In genomic region chr2:241540766-241541561, GRCh38 we compare ENCODE assay signal across 1 cellular context.
TF ChIP-seq lines count a peak whose summit lies in the region.

No MANE protein-coding gene starts in this region.

TF ChIP-seq in K562, 482 proteins besides CTCF, POLR2A, EP300 and RAD21 (continued from another document and continues in another):
- TF ChIP-seq MGA (IDR thresholded peaks at IDR 0.05) (peak; percentile 89), GABPB2 (CRISPR knock-in tag; conservative IDR thresholded peaks at IDR 0.05) (no peak), NCOA4 (IDR thresholded peaks at IDR 0.05; ENCODE audit: partially characterized antibody) (no peak), NR2C1 (IDR thresholded peaks at IDR 0.05) (no peak), NR2C1 (tag; IDR thresholded peaks at IDR 0.05) (no peak), PHF20 (IDR thresholded peaks at IDR 0.05; ENCODE audit: partially characterized antibody) (peak; percentile 76), ZFX (CRISPR knock-in tag; IDR thresholded peaks at IDR 0.05) (peak; percentile 90), ERF (CRISPR knock-in tag; IDR thresholded peaks at IDR 0.05) (0 out of 2 replicates have a peak, but pooled peaks have one; percentile 39), TRIM25 (IDR thresholded peaks at IDR 0.05; ENCODE audit: borderline replicate concordance) (no peak), ZKSCAN8 (CRISPR knock-in tag; IDR thresholded peaks at IDR 0.05) (no peak), MAX (CRISPR knock-in tag; IDR thresholded peaks at IDR 0.05) (peak; percentile 80), E2F4 (CRISPR knock-in tag; IDR thresholded peaks at IDR 0.05; ENCODE audit: low read depth) (no peak), SIN3B (IDR thresholded peaks at IDR 0.05; ENCODE audit: low read depth) (peak; percentile 58; the same call in 1 of the 2 replicates), NR1H2 (CRISPR knock-in tag; IDR thresholded peaks at IDR 0.05) (no peak), NEUROD1 (IDR thresholded peaks at IDR 0.05; ENCODE audit: borderline replicate concordance, low read depth, low read length, partially characterized antibody) (no peak), CBX3 (IDR thresholded peaks at IDR 0.05; ENCODE audit: borderline replicate concordance in 1 of 2, low read length in 2 of 2) (peak in 1 of 2 experiments; percentile 33; a peak in 1 of 3 replicates), SAFB2 (IDR thresholded peaks at IDR 0.05; ENCODE audit: borderline replicate concordance, low read depth, low read length, severe bottlenecking) (no peak), TBP (optimal IDR thresholded peaks at IDR 0.05; ENCODE audit: low read depth, low read length) (peak; percentile 57), EZH2 (IDR thresholded peaks at IDR 0.05; ENCODE audit: borderline replicate concordance, low read depth, low read length) (no peak), ZNF280B (CRISPR knock-in tag; IDR thresholded peaks at IDR 0.05) (no peak), L3MBTL2 (IDR thresholded peaks at IDR 0.05) (peak; percentile 98), EWSR1 (IDR thresholded peaks at IDR 0.05; ENCODE audit: borderline replicate concordance, low read depth, partially characterized antibody) (no peak), ZBTB2 (IDR thresholded peaks at IDR 0.05) (no peak), AFF1 (IDR thresholded peaks at IDR 0.05; ENCODE audit: low read depth in 1 of 2, partially characterized antibody in 2 of 2) (no peak), BHLHE40 (IDR thresholded peaks at IDR 0.05; ENCODE audit: low read length) (peak; percentile 60), THAP7 (CRISPR knock-in tag; IDR thresholded peaks at IDR 0.05) (no peak), PML (IDR thresholded peaks at IDR 0.05; ENCODE audit: low read length) (no peak), POLR2G (IDR thresholded peaks at IDR 0.05; ENCODE audit: low read depth, low read length) (peak; percentile 87), MTF1 (CRISPR knock-in tag; IDR thresholded peaks at IDR 0.05; ENCODE audit: borderline replicate concordance) (no peak), ZNF197 (CRISPR knock-in tag; IDR thresholded peaks at IDR 0.05; ENCODE audit: low read depth) (no peak), HNRNPK (IDR thresholded peaks at IDR 0.05; ENCODE audit: low read depth, low read length, poor library complexity, severe bottlenecking) (no peak), ZNF174 (CRISPR knock-in tag; IDR thresholded peaks at IDR 0.05) (no peak), HOXB6 (CRISPR knock-in tag; IDR thresholded peaks at IDR 0.05; ENCODE audit: borderline replicate concordance) (no peak), GTF2B (IDR thresholded peaks at IDR 0.05; ENCODE audit: extremely low read depth, insufficient read length) (no peak)
